In the genomic region with DNA sequence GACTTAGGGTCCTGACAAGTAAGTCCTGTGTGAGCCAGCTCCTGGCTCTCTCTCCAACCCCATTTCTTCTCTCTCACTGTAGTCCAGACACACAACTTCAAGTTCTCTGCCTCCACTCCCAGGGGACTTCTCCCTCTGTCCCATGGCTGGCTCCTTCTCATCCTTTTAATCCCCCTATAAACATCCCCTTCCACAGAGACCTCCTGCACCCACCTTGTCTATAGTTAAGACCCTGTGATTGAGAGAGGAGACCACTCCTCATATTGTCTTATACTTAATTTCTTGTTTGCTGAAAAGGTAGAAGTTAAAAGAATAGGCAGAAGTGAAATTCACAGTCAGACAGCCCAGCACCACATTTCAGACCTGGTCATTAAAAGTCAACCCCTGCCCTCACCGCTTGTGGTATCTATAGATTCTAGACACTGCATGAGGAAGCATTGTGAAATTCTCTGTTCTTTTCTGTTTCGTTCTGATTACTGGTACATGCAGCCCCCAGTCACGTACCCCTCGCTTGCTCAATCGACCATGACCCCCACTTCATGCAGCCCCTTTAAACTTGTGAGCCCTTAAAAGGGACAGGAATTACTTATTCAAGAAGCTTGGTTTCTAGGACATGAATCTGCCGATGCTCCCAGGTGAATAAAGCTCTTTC, we compare ENCODE assay signal across 2 cellular contexts.
TF ChIP-seq lines count a peak whose summit lies in the region.

No MANE protein-coding gene starts in this region.

TF ChIP-seq in GM12891, 5 proteins besides CTCF, POLR2A, EP300 and RAD21:
- TF ChIP-seq POU2F2 (IDR thresholded peaks at IDR 0.05; ENCODE audit: low read depth, low read length) (no peak), PAX5 (IDR thresholded peaks at IDR 0.05; ENCODE audit: insufficient read depth, low read length, severe bottlenecking) (peak; percentile 69)

TF ChIP-seq in GM12878, 131 proteins besides CTCF, POLR2A, EP300 and RAD21 (continues in another document):
- TF ChIP-seq CBFB (IDR thresholded peaks at IDR 0.05; ENCODE audit: low read depth) (no peak), NBN (IDR thresholded peaks at IDR 0.05) (peak; percentile 72), MTA3 (IDR thresholded peaks at IDR 0.05; ENCODE audit: borderline replicate concordance, low read length) (no peak), NFIC (IDR thresholded peaks at IDR 0.05; ENCODE audit: low read depth, low read length) (no peak), SIX5 (IDR thresholded peaks at IDR 0.05; ENCODE audit: low read depth, low read length, severe bottlenecking) (no peak), SMARCA5 (IDR thresholded peaks at IDR 0.05) (no peak), BMI1 (IDR thresholded peaks at IDR 0.05; ENCODE audit: borderline replicate concordance) (0 out of 2 replicates have a peak, but pooled peaks have one; percentile 40), ZBED1 (IDR thresholded peaks at IDR 0.05; ENCODE audit: borderline replicate concordance) (no peak), GABPA (IDR thresholded peaks at IDR 0.05; ENCODE audit: low read depth) (no peak), MTA2 (IDR thresholded peaks at IDR 0.05; ENCODE audit: low read depth) (peak; percentile 93), PAX8 (IDR thresholded peaks at IDR 0.05) (peak; percentile 98), IKZF2 (IDR thresholded peaks at IDR 0.05) (peak; percentile 68 to 82), CBX3 (IDR thresholded peaks at IDR 0.05; ENCODE audit: borderline replicate concordance, low read depth) (no peak), HDAC2 (IDR thresholded peaks at IDR 0.05) (no peak), CHD1 (IDR thresholded peaks at IDR 0.05; ENCODE audit: low read depth, low read length) (no peak), JUND (IDR thresholded peaks at IDR 0.05; ENCODE audit: low read depth, low read length) (0 out of 2 replicates have a peak, but pooled peaks have one; percentile 54), BCL11A (IDR thresholded peaks at IDR 0.05; ENCODE audit: low read depth, low read length) (peak; percentile 66; the same call in 1 of the 2 replicates), TARDBP (IDR thresholded peaks at IDR 0.05; ENCODE audit: borderline replicate concordance) (no peak), CREM (IDR thresholded peaks at IDR 0.05; ENCODE audit: low read depth) (no peak)
- TF ChIP-seq, protein P1, sequence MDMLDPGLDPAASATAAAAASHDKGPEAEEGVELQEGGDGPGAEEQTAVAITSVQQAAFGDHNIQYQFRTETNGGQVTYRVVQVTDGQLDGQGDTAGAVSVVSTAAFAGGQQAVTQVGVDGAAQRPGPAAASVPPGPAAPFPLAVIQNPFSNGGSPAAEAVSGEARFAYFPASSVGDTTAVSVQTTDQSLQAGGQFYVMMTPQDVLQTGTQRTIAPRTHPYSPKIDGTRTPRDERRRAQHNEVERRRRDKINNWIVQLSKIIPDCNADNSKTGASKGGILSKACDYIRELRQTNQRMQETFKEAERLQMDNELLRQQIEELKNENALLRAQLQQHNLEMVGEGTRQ (IDR thresholded peaks at IDR 0.05; ENCODE audit: borderline replicate concordance, low read depth, low read length) = no peak
- TF ChIP-seq, protein P2, sequence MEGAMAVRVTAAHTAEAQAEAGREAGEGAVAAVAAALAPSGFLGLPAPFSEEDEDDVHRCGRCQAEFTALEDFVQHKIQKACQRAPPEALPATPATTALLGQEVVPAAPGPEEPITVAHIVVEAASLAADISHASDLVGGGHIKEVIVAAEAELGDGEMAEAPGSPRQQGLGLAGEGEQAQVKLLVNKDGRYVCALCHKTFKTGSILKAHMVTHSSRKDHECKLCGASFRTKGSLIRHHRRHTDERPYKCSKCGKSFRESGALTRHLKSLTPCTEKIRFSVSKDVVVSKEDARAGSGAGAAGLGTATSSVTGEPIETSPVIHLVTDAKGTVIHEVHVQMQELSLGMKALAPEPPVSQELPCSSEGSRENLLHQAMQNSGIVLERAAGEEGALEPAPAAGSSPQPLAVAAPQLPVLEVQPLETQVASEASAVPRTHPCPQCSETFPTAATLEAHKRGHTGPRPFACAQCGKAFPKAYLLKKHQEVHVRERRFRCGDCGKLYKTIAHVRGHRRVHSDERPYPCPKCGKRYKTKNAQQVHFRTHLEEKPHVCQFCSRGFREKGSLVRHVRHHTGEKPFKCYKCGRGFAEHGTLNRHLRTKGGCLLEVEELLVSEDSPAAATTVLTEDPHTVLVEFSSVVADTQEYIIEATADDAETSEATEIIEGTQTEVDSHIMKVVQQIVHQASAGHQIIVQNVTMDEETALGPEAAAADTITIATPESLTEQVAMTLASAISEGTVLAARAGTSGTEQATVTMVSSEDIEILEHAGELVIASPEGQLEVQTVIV (IDR thresholded peaks at IDR 0.05; ENCODE audit: borderline replicate concordance, partially characterized antibody) = no peak
- TF ChIP-seq, protein P3, sequence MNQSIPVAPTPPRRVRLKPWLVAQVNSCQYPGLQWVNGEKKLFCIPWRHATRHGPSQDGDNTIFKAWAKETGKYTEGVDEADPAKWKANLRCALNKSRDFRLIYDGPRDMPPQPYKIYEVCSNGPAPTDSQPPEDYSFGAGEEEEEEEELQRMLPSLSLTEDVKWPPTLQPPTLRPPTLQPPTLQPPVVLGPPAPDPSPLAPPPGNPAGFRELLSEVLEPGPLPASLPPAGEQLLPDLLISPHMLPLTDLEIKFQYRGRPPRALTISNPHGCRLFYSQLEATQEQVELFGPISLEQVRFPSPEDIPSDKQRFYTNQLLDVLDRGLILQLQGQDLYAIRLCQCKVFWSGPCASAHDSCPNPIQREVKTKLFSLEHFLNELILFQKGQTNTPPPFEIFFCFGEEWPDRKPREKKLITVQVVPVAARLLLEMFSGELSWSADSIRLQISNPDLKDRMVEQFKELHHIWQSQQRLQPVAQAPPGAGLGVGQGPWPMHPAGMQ (IDR thresholded peaks at IDR 0.05; ENCODE audit: borderline replicate concordance) = no peak
- TF ChIP-seq, protein P4, sequence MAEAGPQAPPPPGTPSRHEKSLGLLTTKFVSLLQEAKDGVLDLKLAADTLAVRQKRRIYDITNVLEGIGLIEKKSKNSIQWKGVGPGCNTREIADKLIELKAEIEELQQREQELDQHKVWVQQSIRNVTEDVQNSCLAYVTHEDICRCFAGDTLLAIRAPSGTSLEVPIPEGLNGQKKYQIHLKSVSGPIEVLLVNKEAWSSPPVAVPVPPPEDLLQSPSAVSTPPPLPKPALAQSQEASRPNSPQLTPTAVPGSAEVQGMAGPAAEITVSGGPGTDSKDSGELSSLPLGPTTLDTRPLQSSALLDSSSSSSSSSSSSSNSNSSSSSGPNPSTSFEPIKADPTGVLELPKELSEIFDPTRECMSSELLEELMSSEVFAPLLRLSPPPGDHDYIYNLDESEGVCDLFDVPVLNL (IDR thresholded peaks at IDR 0.05; ENCODE audit: low read depth, low read length) = no peak
- TF ChIP-seq, protein P5, sequence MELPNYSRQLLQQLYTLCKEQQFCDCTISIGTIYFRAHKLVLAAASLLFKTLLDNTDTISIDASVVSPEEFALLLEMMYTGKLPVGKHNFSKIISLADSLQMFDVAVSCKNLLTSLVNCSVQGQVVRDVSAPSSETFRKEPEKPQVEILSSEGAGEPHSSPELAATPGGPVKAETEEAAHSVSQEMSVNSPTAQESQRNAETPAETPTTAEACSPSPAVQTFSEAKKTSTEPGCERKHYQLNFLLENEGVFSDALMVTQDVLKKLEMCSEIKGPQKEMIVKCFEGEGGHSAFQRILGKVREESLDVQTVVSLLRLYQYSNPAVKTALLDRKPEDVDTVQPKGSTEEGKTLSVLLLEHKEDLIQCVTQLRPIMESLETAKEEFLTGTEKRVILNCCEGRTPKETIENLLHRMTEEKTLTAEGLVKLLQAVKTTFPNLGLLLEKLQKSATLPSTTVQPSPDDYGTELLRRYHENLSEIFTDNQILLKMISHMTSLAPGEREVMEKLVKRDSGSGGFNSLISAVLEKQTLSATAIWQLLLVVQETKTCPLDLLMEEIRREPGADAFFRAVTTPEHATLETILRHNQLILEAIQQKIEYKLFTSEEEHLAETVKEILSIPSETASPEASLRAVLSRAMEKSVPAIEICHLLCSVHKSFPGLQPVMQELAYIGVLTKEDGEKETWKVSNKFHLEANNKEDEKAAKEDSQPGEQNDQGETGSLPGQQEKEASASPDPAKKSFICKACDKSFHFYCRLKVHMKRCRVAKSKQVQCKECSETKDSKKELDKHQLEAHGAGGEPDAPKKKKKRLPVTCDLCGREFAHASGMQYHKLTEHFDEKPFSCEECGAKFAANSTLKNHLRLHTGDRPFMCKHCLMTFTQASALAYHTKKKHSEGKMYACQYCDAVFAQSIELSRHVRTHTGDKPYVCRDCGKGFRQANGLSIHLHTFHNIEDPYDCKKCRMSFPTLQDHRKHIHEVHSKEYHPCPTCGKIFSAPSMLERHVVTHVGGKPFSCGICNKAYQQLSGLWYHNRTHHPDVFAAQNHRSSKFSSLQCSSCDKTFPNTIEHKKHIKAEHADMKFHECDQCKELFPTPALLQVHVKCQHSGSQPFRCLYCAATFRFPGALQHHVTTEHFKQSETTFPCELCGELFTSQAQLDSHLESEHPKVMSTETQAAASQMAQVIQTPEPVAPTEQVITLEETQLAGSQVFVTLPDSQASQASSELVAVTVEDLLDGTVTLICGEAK (IDR thresholded peaks at IDR 0.05; ENCODE audit: borderline replicate concordance) = no peak
- TF ChIP-seq, protein P6, sequence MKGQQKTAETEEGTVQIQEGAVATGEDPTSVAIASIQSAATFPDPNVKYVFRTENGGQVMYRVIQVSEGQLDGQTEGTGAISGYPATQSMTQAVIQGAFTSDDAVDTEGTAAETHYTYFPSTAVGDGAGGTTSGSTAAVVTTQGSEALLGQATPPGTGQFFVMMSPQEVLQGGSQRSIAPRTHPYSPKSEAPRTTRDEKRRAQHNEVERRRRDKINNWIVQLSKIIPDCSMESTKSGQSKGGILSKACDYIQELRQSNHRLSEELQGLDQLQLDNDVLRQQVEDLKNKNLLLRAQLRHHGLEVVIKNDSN (IDR thresholded peaks at IDR 0.05; ENCODE audit: borderline replicate concordance, extremely low read length, insufficient read depth, low read depth, low read length) = no peak
- TF ChIP-seq, protein P7, sequence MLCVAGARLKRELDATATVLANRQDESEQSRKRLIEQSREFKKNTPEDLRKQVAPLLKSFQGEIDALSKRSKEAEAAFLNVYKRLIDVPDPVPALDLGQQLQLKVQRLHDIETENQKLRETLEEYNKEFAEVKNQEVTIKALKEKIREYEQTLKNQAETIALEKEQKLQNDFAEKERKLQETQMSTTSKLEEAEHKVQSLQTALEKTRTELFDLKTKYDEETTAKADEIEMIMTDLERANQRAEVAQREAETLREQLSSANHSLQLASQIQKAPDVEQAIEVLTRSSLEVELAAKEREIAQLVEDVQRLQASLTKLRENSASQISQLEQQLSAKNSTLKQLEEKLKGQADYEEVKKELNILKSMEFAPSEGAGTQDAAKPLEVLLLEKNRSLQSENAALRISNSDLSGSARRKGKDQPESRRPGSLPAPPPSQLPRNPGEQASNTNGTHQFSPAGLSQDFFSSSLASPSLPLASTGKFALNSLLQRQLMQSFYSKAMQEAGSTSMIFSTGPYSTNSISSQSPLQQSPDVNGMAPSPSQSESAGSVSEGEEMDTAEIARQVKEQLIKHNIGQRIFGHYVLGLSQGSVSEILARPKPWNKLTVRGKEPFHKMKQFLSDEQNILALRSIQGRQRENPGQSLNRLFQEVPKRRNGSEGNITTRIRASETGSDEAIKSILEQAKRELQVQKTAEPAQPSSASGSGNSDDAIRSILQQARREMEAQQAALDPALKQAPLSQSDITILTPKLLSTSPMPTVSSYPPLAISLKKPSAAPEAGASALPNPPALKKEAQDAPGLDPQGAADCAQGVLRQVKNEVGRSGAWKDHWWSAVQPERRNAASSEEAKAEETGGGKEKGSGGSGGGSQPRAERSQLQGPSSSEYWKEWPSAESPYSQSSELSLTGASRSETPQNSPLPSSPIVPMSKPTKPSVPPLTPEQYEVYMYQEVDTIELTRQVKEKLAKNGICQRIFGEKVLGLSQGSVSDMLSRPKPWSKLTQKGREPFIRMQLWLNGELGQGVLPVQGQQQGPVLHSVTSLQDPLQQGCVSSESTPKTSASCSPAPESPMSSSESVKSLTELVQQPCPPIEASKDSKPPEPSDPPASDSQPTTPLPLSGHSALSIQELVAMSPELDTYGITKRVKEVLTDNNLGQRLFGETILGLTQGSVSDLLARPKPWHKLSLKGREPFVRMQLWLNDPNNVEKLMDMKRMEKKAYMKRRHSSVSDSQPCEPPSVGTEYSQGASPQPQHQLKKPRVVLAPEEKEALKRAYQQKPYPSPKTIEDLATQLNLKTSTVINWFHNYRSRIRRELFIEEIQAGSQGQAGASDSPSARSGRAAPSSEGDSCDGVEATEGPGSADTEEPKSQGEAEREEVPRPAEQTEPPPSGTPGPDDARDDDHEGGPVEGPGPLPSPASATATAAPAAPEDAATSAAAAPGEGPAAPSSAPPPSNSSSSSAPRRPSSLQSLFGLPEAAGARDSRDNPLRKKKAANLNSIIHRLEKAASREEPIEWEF (IDR thresholded peaks at IDR 0.05; ENCODE audit: insufficient replicate concordance, low read depth, low read length) = no peak
- TF ChIP-seq, protein P8, sequence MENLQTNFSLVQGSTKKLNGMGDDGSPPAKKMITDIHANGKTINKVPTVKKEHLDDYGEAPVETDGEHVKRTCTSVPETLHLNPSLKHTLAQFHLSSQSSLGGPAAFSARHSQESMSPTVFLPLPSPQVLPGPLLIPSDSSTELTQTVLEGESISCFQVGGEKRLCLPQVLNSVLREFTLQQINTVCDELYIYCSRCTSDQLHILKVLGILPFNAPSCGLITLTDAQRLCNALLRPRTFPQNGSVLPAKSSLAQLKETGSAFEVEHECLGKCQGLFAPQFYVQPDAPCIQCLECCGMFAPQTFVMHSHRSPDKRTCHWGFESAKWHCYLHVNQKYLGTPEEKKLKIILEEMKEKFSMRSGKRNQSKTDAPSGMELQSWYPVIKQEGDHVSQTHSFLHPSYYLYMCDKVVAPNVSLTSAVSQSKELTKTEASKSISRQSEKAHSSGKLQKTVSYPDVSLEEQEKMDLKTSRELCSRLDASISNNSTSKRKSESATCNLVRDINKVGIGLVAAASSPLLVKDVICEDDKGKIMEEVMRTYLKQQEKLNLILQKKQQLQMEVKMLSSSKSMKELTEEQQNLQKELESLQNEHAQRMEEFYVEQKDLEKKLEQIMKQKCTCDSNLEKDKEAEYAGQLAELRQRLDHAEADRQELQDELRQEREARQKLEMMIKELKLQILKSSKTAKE (IDR thresholded peaks at IDR 0.05; ENCODE audit: low read depth, poor library complexity, severe bottlenecking) = peak; percentile 85
